In the genomic region with DNA sequence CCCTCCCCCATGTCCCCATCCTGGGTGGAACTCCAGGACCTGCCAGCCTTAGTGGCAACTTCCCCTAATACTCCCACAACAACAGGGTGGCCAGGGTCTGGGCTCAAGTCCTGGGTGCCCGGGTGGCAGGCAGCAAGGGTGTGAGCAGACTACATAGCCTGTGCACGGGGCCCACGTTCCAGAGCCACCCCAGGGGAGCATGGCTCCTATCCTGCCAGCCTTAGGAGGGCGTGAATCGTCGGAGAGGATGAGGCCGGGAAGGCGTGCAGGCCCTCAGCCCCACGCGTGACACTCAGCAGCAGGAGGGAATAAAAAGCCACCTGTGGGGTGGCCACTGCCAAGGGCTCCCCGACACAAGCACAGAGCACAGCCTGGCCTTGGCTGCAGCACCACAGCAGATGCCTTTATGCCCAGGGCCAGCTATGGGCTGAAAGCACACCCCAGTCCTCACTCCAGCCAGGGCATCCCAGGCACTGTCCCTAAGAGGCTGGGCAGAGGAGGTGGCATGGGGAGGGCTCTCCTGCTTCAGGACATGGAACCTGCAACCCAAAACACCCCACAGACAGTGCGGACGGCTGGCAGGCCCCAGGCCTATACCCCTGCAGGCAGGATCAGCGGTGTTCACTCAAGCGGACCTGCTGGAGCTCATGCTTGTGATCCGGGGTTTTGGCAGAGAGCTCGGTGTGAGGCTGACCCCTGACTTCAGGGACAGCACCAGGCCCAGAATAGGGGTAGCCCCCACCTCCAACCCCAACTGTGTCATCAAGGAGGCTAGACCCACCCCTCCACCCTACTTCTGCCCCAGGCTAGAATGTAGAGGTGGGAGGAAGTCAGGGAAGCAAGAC, we compare ENCODE assay signal across 10 cellular contexts. TPM values are rescaled to one million over a fixed set of nuclear protein-coding genes. Genes with fewer than 3 reads are reported as not detected.
DNase-seq lines count a peak whose midpoint lies in the region; ATAC-seq and TF ChIP-seq lines count a peak whose summit lies in the region.
"Had no signal": no experiment of that assay in that cellular context is flagged by ENCODE, and none has a peak within 500 bp of the region (broad histone marks: within the 10 kb centered on the region; RNA-seq: fewer than 3 reads in every experiment).

No MANE protein-coding gene starts in this region.

- POLR2A ChIA-PET in AG04450 (lab: Yijun Ruan, JAX) = no interaction called here

- H3K4me1 ChIP-seq in right atrium auricular region = peaks cover 0 to 95% of the 10 kb centered on the region in 2 donors

- 61 to 70% (median 61%) methylated on average over 17 of the region's 17 CpGs for WGBS in adipose tissue, 3 donors

- H3K27me3 ChIP-seq in AG04450 (ENCODE audit: control insufficient read depth, insufficient read depth, low read length) (no peaks in the 10 kb centered on the region), right atrium auricular region (no peaks in the 10 kb centered on the region)

- H3K4me3 Mint-ChIP-seq in progenitor cell of endocrine pancreas (ENCODE audit: low read depth) = peak overlapping the region; percentile 21

- H3K36me3 Mint-ChIP-seq in progenitor cell of endocrine pancreas (ENCODE audit: insufficient read depth) = no peaks in the 10 kb centered on the region

- H3K4me3 ChIP-seq in AG04450 (ENCODE audit: low read depth, low read length) = peak overlapping the region; percentile 84
- peak overlapping the region in 1 of 2 donors; percentile 90 for H3K4me3 ChIP-seq in right atrium auricular region

- CTCF ChIA-PET in AG04450 (lab: Charles Lee) = no interaction called here

- peak overlapping the region; percentile 61 for H3K27ac Mint-ChIP-seq in progenitor cell of endocrine pancreas
- H3K27ac Mint-ChIP-seq: CD14-positive monocyte had no signal

- ATAC-seq in HG02870 (IDR thresholded peaks at IDR 0.05; ENCODE audit: unreplicated experiment) (no peak), GM19463 (IDR thresholded peaks at IDR 0.05; ENCODE audit: unreplicated experiment) (no peak), HG02588 (IDR thresholded peaks at IDR 0.05; ENCODE audit: unreplicated experiment) (no peak)
- ATAC-seq: esophagus mucosa had no signal

- H3K27me3 Mint-ChIP-seq in progenitor cell of endocrine pancreas = no peaks in the 10 kb centered on the region

- TF ChIP-seq CTCF in AG04450 (IDR thresholded peaks at IDR 0.05; ENCODE audit: low read depth, low read length) (no peak), right atrium auricular region (IDR thresholded peaks at IDR 0.05) (no peak), progenitor cell of endocrine pancreas (IDR thresholded peaks at IDR 0.05; ENCODE audit: unreplicated experiment) (no peak)

- H3K9me3 ChIP-seq in AG04450 (ENCODE audit: control insufficient read depth, insufficient read depth, low read length) (no peaks in the 10 kb centered on the region; the same call in 1 of the 2 replicates), right atrium auricular region (no peaks in the 10 kb centered on the region)

- DNase-seq in AG04450 (ENCODE audit: low read depth, low spot score) = no peak
- no peak for DNase-seq in right atrium auricular region (ENCODE audit: low spot score)
- DNase-seq in progenitor cell of endocrine pancreas (ENCODE audit: low spot score, unreplicated experiment) = no peak
- no peak for DNase-seq in SW 1271 (lab: John Stamatoyannopoulos, UW)

- H3K27ac ChIP-seq in AG04450 (ENCODE audit: low read depth, low read length) = peak overlapping the region; percentile 21
- peak overlapping the region; percentile 22 for H3K27ac ChIP-seq in adipose tissue (ENCODE audit: low read depth, low read length)
- H3K27ac ChIP-seq in right atrium auricular region = peak overlapping the region; percentile 97 to 98

- H3K4me1 Mint-ChIP-seq in progenitor cell of endocrine pancreas (ENCODE audit: low read depth) = peaks cover 38% of the 10 kb centered on the region

- H3K9me3 Mint-ChIP-seq in progenitor cell of endocrine pancreas (ENCODE audit: low read depth) = no peaks in the 10 kb centered on the region

- no peaks in the 10 kb centered on the region for H3K36me3 ChIP-seq in right atrium auricular region

RNA-seq across cellular contexts. Expression of a gene that starts 2.7 kb away (rescaled TPM):
- polyA plus RNA-seq in AG04450 (2011; rRNA removed) (16.1 and 26.9 TPM in 2 replicates), adipose tissue (10 to 100 TPM; 28.6 to 64.0 (median 28.7) TPM)
- 20.3 and 25.8 TPM in 2 replicates for polyA minus RNA-seq in AG04450 (2011; rRNA and poly(A)+ RNA removed)
- total RNA-seq in right atrium auricular region (10 to 100 TPM; 58.0 to 88.2 TPM), progenitor cell of endocrine pancreas (74.8 and 75.1 TPM in 2 replicates)
- polyA plus RNA-seq: CD14-positive monocyte had no signal

RNA-seq across cellular contexts. Expression of a gene that starts 30.0 kb away (rescaled TPM):
- polyA plus RNA-seq in AG04450 (2011; rRNA removed) (not detected in 2 replicates), adipose tissue (over 10,000 TPM in 1 of 3 donors, 1 to 10 TPM in 2; 1.8 to 25,796 (median 9.4) TPM)
- polyA minus RNA-seq in AG04450 (2011; rRNA and poly(A)+ RNA removed) = not detected in 2 replicates
- total RNA-seq in right atrium auricular region (not detected), progenitor cell of endocrine pancreas (not detected in 2 replicates)
- polyA plus RNA-seq: CD14-positive monocyte had no signal

RNA-seq across cellular contexts. Expression of a gene that starts 41.8 kb away (rescaled TPM):
- polyA plus RNA-seq in AG04450 (2011; rRNA removed) (not detected in 2 replicates), adipose tissue (over 10,000 TPM in 1 of 3 donors, 10 to 100 TPM in 1, 1 to 10 TPM in 1; 1.9 to 31,205 (median 11.5) TPM)
- not detected in 2 replicates for polyA minus RNA-seq in AG04450 (2011; rRNA and poly(A)+ RNA removed)
- total RNA-seq in right atrium auricular region (not detected), progenitor cell of endocrine pancreas (1.1 TPM in 1 of 2 replicates, not detected in the other)
- total RNA-seq: esophagus mucosa had no signal
- polyA plus RNA-seq: CD14-positive monocyte had no signal

Comparison
In these comparisons a context has a peak if more than half of its experiments do, and no peak if none do; other contexts are left out.
1. H3K27ac ChIP-seq: peak in every context shown above with its lines; median percentile 98 in right atrium auricular region; 22 in adipose tissue; 21 in AG04450.